In the genomic region with DNA sequence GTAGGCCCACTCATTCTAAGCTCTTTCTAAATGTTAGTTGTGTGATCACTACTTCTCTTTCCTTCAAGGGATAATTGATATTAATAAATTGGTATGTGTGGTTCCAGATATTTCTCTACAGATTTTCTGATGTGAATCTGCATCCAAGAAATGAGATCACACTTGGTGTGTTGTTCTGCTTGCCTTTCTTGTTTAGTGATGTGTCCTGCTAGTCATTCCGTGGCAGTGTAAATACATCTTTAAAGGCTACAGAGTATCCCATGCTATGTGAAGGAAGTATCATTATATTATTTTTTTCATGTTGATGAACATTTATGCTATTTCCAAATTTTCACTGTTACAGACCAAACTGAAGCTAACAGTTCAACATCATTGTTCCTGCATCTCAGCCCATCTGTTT, we compare ENCODE assay signal across 20 cellular contexts. TPM values are rescaled to one million over a fixed set of nuclear protein-coding genes. Genes with fewer than 3 reads are reported as not detected.
DNase-seq lines count a peak whose midpoint lies in the region; ATAC-seq and TF ChIP-seq lines count a peak whose summit lies in the region.
"Had no signal": no experiment of that assay in that cellular context is flagged by ENCODE, and none has a peak within 500 bp of the region (broad histone marks: within the 10 kb centered on the region; RNA-seq: fewer than 3 reads in every experiment).

No MANE protein-coding gene starts in this region.

- WGBS in prostate gland = 62% methylated on average over 1 of the region's 1 CpG

- CTCF ChIA-PET in PC-9 (lab: Charles Lee) = interaction anchor here (0.6 kb wide), 1 partner anchor 16 kb away, joined by 4 read pairs; no protein-coding TSS in a partner anchor

- H3K27me3 Mint-ChIP-seq in endothelial cell (ENCODE audit: unreplicated experiment) = peaks cover under 1% of the 10 kb centered on the region
- H3K27me3 Mint-ChIP-seq: B cell had no signal

- H3K36me3 ChIP-seq in PC-9 (ENCODE audit: low read depth) (no peaks in the 10 kb centered on the region), prostate gland (no peaks in the 10 kb centered on the region), upper lobe of right lung (no peaks in the 10 kb centered on the region)
- H3K36me3 ChIP-seq: SJSA1 had no signal

- H3K27ac Mint-ChIP-seq in endothelial cell (ENCODE audit: unreplicated experiment) = no peak overlapping the region
- H3K27ac Mint-ChIP-seq: B cell had no signal

- H3K4me1 ChIP-seq in PC-9 (replicated peaks; ENCODE audit: insufficient read depth) = peaks cover 52% of the 10 kb centered on the region
- peaks cover 4% of the 10 kb centered on the region for H3K4me1 ChIP-seq in prostate gland (replicated peaks)
- peaks cover 4% of the 10 kb centered on the region for H3K4me1 ChIP-seq in upper lobe of right lung
- H3K4me1 ChIP-seq: A549, SJSA1 had no signal

- intact Hi-C loops in PC-9 (cut with micrococcal nuclease; ENCODE audit: unreplicated experiment) = no loop called here
- intact Hi-C loops in prostate gland (cut with DNase I) = no loop called here
- intact Hi-C loops in upper lobe of right lung (cut with DNase I) = no loop called here

- H3K36me3 Mint-ChIP-seq in endothelial cell (ENCODE audit: low read depth, unreplicated experiment) = no peaks in the 10 kb centered on the region

- peak overlapping the region; percentile 89 for H3K27ac ChIP-seq in PC-9
- H3K27ac ChIP-seq in epithelial cell of prostate = peak overlapping the region; percentile 99
- H3K27ac ChIP-seq in prostate gland = peak overlapping the region; percentile 39 to 45
- peak overlapping the region; percentile 7 for H3K27ac ChIP-seq in upper lobe of right lung
- H3K27ac ChIP-seq: A549, SJSA1 had no signal

- H3K79me2 ChIP-seq in PC-9 (ENCODE audit: low read depth) = no peaks in the 10 kb centered on the region

- H3K4me2 ChIP-seq in PC-9 = peak overlapping the region; percentile 77
- H3K4me2 ChIP-seq: A549 had no signal

- DNase-seq in PC-9 (no peak), epithelial cell of prostate (ENCODE audit: low read depth, low spot score) (no peak), prostate gland (ENCODE audit: low spot score) (no peak), upper lobe of right lung (no peak), endothelial cell (ENCODE audit: low spot score) (no peak), NCI-H510A treated with DMSO at 0.1 percent for 48 hours (lab: John Stamatoyannopoulos, UW) (no peak)
- DNase-seq: DMS53, GDM1, IMR-90, MV-4-11, NCI-H1105 treated with DMSO at 0.1 percent for 48 hours, NCI-H2029 treated with DMSO at 0.1 percent for 48 hours, NCI-H226, NCI-H524, NCI-H774 had no signal

- TF ChIP-seq CTCF in PC-9 (conservative IDR thresholded peaks at IDR 0.05) (no peak), prostate gland (IDR thresholded peaks at IDR 0.05) (no peak), upper lobe of right lung (IDR thresholded peaks at IDR 0.05) (no peak), endothelial cell (IDR thresholded peaks at IDR 0.05; ENCODE audit: unreplicated experiment) (no peak)

- H4K20me1 ChIP-seq in PC-9 (ENCODE audit: insufficient read depth) = no peaks in the 10 kb centered on the region

- no peak overlapping the region for H3K4me3 Mint-ChIP-seq in endothelial cell (ENCODE audit: unreplicated experiment)
- H3K4me3 Mint-ChIP-seq: B cell had no signal

- no peaks in the 10 kb centered on the region for H3K9me3 Mint-ChIP-seq in endothelial cell (ENCODE audit: unreplicated experiment)

- POLR2A ChIA-PET in PC-9 (lab: Charles Lee; ENCODE audit: unreplicated experiment) = interaction anchor here (0.6 kb wide), 1 partner anchor 25 kb away, joined by 4 read pairs; no protein-coding TSS in a partner anchor

- H3K9me2 ChIP-seq in PC-9 (ENCODE audit: insufficient read depth) = no peaks in the 10 kb centered on the region

- no peak for TF ChIP-seq POLR2A in prostate gland (IDR thresholded peaks at IDR 0.05)

- H3K9me3 ChIP-seq in PC-9 (ENCODE audit: insufficient read depth, low read depth) (no peaks in the 10 kb centered on the region), prostate gland (no peaks in the 10 kb centered on the region), upper lobe of right lung (no peaks in the 10 kb centered on the region)
- H3K9me3 ChIP-seq: A549, SJSA1 had no signal

- H3K27me3 ChIP-seq in PC-9 (ENCODE audit: insufficient read depth, low read depth) (no peaks in the 10 kb centered on the region), prostate gland (replicated peaks; ENCODE audit: insufficient read depth) (no peaks in the 10 kb centered on the region), upper lobe of right lung (no peaks in the 10 kb centered on the region)

- peaks cover 28% of the 10 kb centered on the region for H3F3A ChIP-seq in PC-9 (ENCODE audit: insufficient read depth, low read depth)

- H3K4me1 Mint-ChIP-seq in endothelial cell (ENCODE audit: unreplicated experiment) = no peaks in the 10 kb centered on the region
- H3K4me1 Mint-ChIP-seq: B cell had no signal

- no peak overlapping the region; the same call in 1 of the 2 replicates for H2AFZ ChIP-seq in PC-9

- ATAC-seq in upper lobe of right lung (no peak), GM18868 (IDR thresholded peaks at IDR 0.05; ENCODE audit: unreplicated experiment) (no peak)
- ATAC-seq: A549, Right ventricle myocardium inferior had no signal

- BruUV-seq in PC-9 (replicated peaks; lab: Mats Ljungman, UMichigan) = no TSS peak

- peak overlapping the region; percentile 45 for H3K4me3 ChIP-seq in PC-9
- H3K4me3 ChIP-seq in prostate gland = no peak overlapping the region
- H3K4me3 ChIP-seq in upper lobe of right lung = no peak overlapping the region
- H3K4me3 ChIP-seq: A549, SJSA1 had no signal

RNA-seq across cellular contexts. Expression of gene CDH26, which starts 13.2 kb away (rescaled TPM):
- 0.68 and 1.1 TPM in 2 replicates for total RNA-seq in PC-9 (2021)
- 10 to 100 TPM; 11.0 to 30.6 TPM for total RNA-seq in prostate gland
- total RNA-seq in upper lobe of right lung = 8.8 TPM
- 5.4 TPM for total RNA-seq in endothelial cell (ENCODE audit: unreplicated experiment)
- total RNA-seq: IMR-90, SJSA1 had no signal

RNA-seq across cellular contexts. Expression of gene FAM217B, which starts 31.2 kb away (rescaled TPM):
- total RNA-seq in PC-9 (2021) (11.7 and 20.2 TPM in 2 replicates), prostate gland (10 to 100 TPM; 13.7 to 18.2 TPM), upper lobe of right lung (24.3 TPM), endothelial cell (ENCODE audit: unreplicated experiment) (11.4 TPM)

RNA-seq across cellular contexts. Expression of gene PPP1R3D, which starts 31.3 kb away (rescaled TPM):
- total RNA-seq in PC-9 (2021) (9.0 and 9.9 TPM in 2 replicates), prostate gland (10 to 100 TPM; 16.0 to 16.6 TPM), upper lobe of right lung (11.2 TPM), endothelial cell (ENCODE audit: unreplicated experiment) (3.5 TPM)

RNA-seq across cellular contexts. Expression of gene SYCP2, which starts 38.0 kb away (rescaled TPM):
- total RNA-seq in PC-9 (2021) (1.8 and 3.0 TPM in 2 replicates), prostate gland (10 to 100 TPM in 1 of 2 donors, 1 to 10 TPM in 1; 4.8 to 10.6 TPM), upper lobe of right lung (1.9 TPM), endothelial cell (ENCODE audit: unreplicated experiment) (2.1 TPM)

Comparison
In these comparisons a context has a peak if more than half of its experiments do, and no peak if none do; other contexts are left out.
1. H3K27ac ChIP-seq: peak in every context shown above with its lines; median percentile 99 in epithelial cell of prostate; 89 in PC-9; 42 in prostate gland; 7 in upper lobe of right lung.